19 cellular contexts compared by ENCODE assay signal in the genomic region with DNA sequence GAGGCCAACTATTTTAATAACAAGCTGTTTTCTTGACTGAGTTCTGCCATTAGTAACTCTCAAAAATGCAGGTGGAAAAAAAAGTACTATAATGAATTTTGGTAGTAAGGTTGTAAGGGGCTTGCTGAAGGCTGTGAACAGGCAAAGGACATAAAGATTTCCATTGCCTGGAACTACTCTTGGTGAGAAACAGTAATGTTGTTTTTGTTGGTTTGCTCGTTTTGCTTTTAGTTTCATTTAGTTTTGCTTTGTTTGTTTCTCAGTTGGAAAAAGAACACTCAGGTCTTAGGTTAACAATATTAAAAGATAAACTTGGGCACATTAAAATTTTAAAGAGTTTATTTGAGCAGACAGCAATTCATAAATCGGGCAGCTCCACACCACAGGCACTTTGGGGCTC.
"Had no signal": no experiment of that assay in that cellular context is flagged by ENCODE, and none has a peak within 500 bp of the region (broad histone marks: within the 10 kb centered on the region; RNA-seq: fewer than 3 reads in every experiment).

No MANE protein-coding gene starts in this region.

- ATAC-seq: activated CD8-positive, alpha-beta T cell treated with anti-CD3 and anti-CD28 coated beads for 36 hours; activated T-cell treated with anti-CD3 and anti-CD28 coated beads, Interleukin-2, amount 50 U/mL, for 72 hours; T-helper 17 cell had no signal

- DNase-seq: activated B cell treated with CpG ODN at 0.5 μM for 24 hours; activated CD4-positive, alpha-beta T cell treated with anti-CD3 and anti-CD28 coated beads for 1 hour; activated CD8-positive, alpha-beta memory T cell treated with anti-CD3 and anti-CD28 coated beads, Interleukin-2, amount 50 U/mL, for 4 hours; activated CD8-positive, alpha-beta T cell treated with anti-CD3 and anti-CD28 coated beads for 36 hours; activated gamma-delta T cell treated with Interleukin-2 at 50 U/mL for 16 hours; activated naive CD4-positive, alpha-beta T cell treated with anti-CD3 and anti-CD28 coated beads, Interleukin-2, amount 10 ng/mL, durations not matched to agents 7 days and 5 days; activated naive CD8-positive, alpha-beta T cell treated with anti-CD3 and anti-CD28 coated beads for 36 hours; activated T-cell treated with anti-CD3 and anti-CD28 coated beads, Interleukin-2, amount 50 U/mL, for 72 hours; cortex of kidney; MV-4-11; NCI-H1092 treated with DMSO at 0.1 percent for 48 hours; NCI-H1436 treated with DMSO at 0.1 percent for 48 hours; NCI-H187; NCI-H2081 treated with DMSO at 0.1 percent for 48 hours; NCI-H446; NCI-H524; SIG-M5; T-helper 17 cell; T-helper 9 cell had no signal
